ENCODE assay signal across 18 cellular contexts in the genomic region with DNA sequence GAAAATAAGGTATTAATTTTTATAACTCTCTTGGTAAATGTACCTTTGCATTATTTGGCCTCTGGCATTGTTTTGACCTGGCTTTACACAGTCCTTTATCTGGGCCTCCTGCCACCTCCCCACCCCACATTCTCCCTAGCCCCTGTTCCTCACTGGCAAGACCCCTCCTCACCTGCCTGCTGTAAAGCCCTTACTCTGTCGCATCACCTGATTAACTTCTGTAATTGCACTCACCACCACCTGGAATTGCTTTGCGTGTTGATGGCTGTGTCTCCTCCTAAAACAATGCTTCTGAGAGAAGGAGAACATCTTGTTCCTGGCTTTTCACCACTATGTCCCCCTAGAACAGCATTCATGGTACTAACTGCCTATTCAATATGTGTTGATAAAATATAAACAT. TPM values are rescaled to one million over a fixed set of nuclear protein-coding genes. Genes with fewer than 3 reads are reported as not detected.
DNase-seq lines count a peak whose midpoint lies in the region; ATAC-seq, FAIRE-seq and TF ChIP-seq lines count a peak whose summit lies in the region.
"Had no signal": no experiment of that assay in that cellular context is flagged by ENCODE, and none has a peak within 500 bp of the region (broad histone marks: within the 10 kb centered on the region; RNA-seq: fewer than 3 reads in every experiment).

No MANE protein-coding gene starts in this region.

- no peak overlapping the region for H2AFZ ChIP-seq in keratinocyte (ENCODE audit: control insufficient read depth, low read length)

- H3K36me3 Mint-ChIP-seq in MCF 10A (ENCODE audit: insufficient read depth, unreplicated experiment) (peaks cover 4% of the 10 kb centered on the region), WTC11 (peaks cover 8% of the 10 kb centered on the region)

- no peaks in the 10 kb centered on the region for H3K36me3 ChIP-seq in breast epithelium
- H3K36me3 ChIP-seq in keratinocyte (ENCODE audit: control insufficient read depth in 2 of 2, extremely low read depth in 1 of 2, insufficient read depth in 2 of 2, low read length in 2 of 2): no peaks in the 10 kb centered on the region
- no peaks in the 10 kb centered on the region for H3K36me3 ChIP-seq in subcutaneous abdominal adipose tissue (ENCODE audit: control insufficient read depth in 5 of 5, insufficient read depth in 5 of 5, low read length in 5 of 5)
- no peaks in the 10 kb centered on the region for H3K36me3 ChIP-seq in upper lobe of left lung

- H3K9me1 ChIP-seq in keratinocyte (ENCODE audit: control insufficient read depth, extremely low read depth, insufficient read depth, low read length): peaks cover 5% of the 10 kb centered on the region

- intact Hi-C loops in MCF 10A (cut with micrococcal nuclease): no loop called here
- intact Hi-C loops in breast epithelium (cut with DNase I; ENCODE audit: low total_unique reads): loop anchor here (5.0 kb wide), 1 partner anchor 736 kb away; no protein-coding TSS in a partner anchor
- intact Hi-C loops in dorsolateral prefrontal cortex (cut with DNase I): no loop called here

- no TSS peak for BruUV-seq in MCF 10A (replicated peaks; lab: Mats Ljungman, UMichigan)

- TF ChIP-seq CTCF in MCF 10A (IDR thresholded peaks at IDR 0.05; ENCODE audit: unreplicated experiment) (no peak), breast epithelium (IDR thresholded peaks at IDR 0.05) (no peak), WTC11 (IDR thresholded peaks at IDR 0.05) (no peak), keratinocyte (optimal IDR thresholded peaks at IDR 0.05 in 1 of 3, IDR thresholded peaks at IDR 0.05 in 1 of 3, conservative IDR thresholded peaks at IDR 0.05 in 1 of 3; ENCODE audit: extremely low read depth in 1 of 3, insufficient read depth in 2 of 3, low read length in 3 of 3) (no peak), upper lobe of left lung (IDR thresholded peaks at IDR 0.05) (no peak), dorsolateral prefrontal cortex (IDR thresholded peaks at IDR 0.05 in 54 of 56, conservative IDR thresholded peaks at IDR 0.05 in 2 of 56; ENCODE audit: low read depth in 1 of 56, partially characterized antibody in 56 of 56) (no peak)

- H3K4me3 ChIP-seq in breast epithelium (no peak overlapping the region), keratinocyte (ENCODE audit: control insufficient read depth in 2 of 3, extremely low read depth in 1 of 3, insufficient read depth in 2 of 3, low read depth in 1 of 3, low read length in 3 of 3) (no peak overlapping the region), subcutaneous abdominal adipose tissue (ENCODE audit: low read depth in 1 of 5, low read length in 5 of 5) (no peak overlapping the region), upper lobe of left lung (no peak overlapping the region), dorsolateral prefrontal cortex (no peak overlapping the region)

- peaks cover 5 to 14% of the 10 kb centered on the region in 2 donors for H3K9me3 ChIP-seq in breast epithelium
- peaks cover 3% of the 10 kb centered on the region for H3K9me3 ChIP-seq in keratinocyte (ENCODE audit: control insufficient read depth, low read depth, low read length)
- H3K9me3 ChIP-seq in subcutaneous abdominal adipose tissue (ENCODE audit: control insufficient read depth in 5 of 5, low read length in 5 of 5): peaks cover 0 to 10% (median 6%) of the 10 kb centered on the region in 5 donors
- peaks cover 0 to 8% (median 2%) of the 10 kb centered on the region in 4 donors for H3K9me3 ChIP-seq in upper lobe of left lung

- H3K9ac ChIP-seq in keratinocyte (ENCODE audit: control insufficient read depth, extremely low read depth, insufficient read depth, low read length) (no peak overlapping the region), subcutaneous abdominal adipose tissue (ENCODE audit: low read length in 5 of 5) (peak overlapping the region in 3 of 5 donors; percentile 15 to 45 (median 24))

- FAIRE-seq in keratinocyte (lab: Jason Lieb, UNC): no peak
- FAIRE-seq: GM19239 had no signal

- peaks cover 4% of the 10 kb centered on the region for H3K9me3 Mint-ChIP-seq in MCF 10A (ENCODE audit: unreplicated experiment)
- H3K9me3 Mint-ChIP-seq in WTC11: peaks cover 6% of the 10 kb centered on the region

- ATAC-seq in WTC11: peak; percentile 14; the same call in 1 of the 2 replicates
- no peak for ATAC-seq in upper lobe of left lung (ENCODE audit: low FRiP score in 2 of 2)

- no peaks in the 10 kb centered on the region for H3K4me1 ChIP-seq in breast epithelium
- H3K4me1 ChIP-seq in keratinocyte (ENCODE audit: control insufficient read depth, extremely low read depth, insufficient read depth, low read length): peaks cover 30% of the 10 kb centered on the region
- peaks cover 6 to 44% (median 42%) of the 10 kb centered on the region in 5 donors for H3K4me1 ChIP-seq in subcutaneous abdominal adipose tissue (ENCODE audit: control insufficient read depth in 5 of 5, insufficient read depth in 5 of 5, low read length in 5 of 5)
- H3K4me1 ChIP-seq in upper lobe of left lung: peaks cover 8 to 14% (median 11%) of the 10 kb centered on the region in 4 donors

- H4K20me1 ChIP-seq in keratinocyte (ENCODE audit: control insufficient read depth, extremely low read depth, insufficient read depth, low read length): peaks cover 4% of the 10 kb centered on the region

- H3K27me3 Mint-ChIP-seq in MCF 10A (ENCODE audit: insufficient read depth, unreplicated experiment) (no peaks in the 10 kb centered on the region), WTC11 (ENCODE audit: low read depth) (no peaks in the 10 kb centered on the region)

- no peak for TF ChIP-seq EP300 in upper lobe of left lung (IDR thresholded peaks at IDR 0.05)

- 97 to 100% methylated on average over 2 of the region's 2 CpGs for WGBS in upper lobe of left lung, 2 donors

- H3K4me1 Mint-ChIP-seq in MCF 10A (ENCODE audit: insufficient read depth, unreplicated experiment) (peaks cover 36% of the 10 kb centered on the region), WTC11 (peaks cover 56% of the 10 kb centered on the region)

- peak overlapping the region; percentile 12 for H3K27ac Mint-ChIP-seq in MCF 10A (ENCODE audit: low read depth, unreplicated experiment)
- peak overlapping the region; percentile 63; the same call in 1 of the 2 replicates for H3K27ac Mint-ChIP-seq in WTC11

- peak overlapping the region; percentile 10 for H3K4me2 ChIP-seq in keratinocyte (ENCODE audit: control insufficient read depth, extremely low read depth, insufficient read depth, low read depth, low read length)

- no peaks in the 10 kb centered on the region for H3K27me3 ChIP-seq in breast epithelium
- no peaks in the 10 kb centered on the region for H3K27me3 ChIP-seq in keratinocyte (ENCODE audit: control insufficient read depth, extremely low read depth, insufficient read depth, low read length)
- no peaks in the 10 kb centered on the region for H3K27me3 ChIP-seq in subcutaneous abdominal adipose tissue (ENCODE audit: control insufficient read depth in 5 of 5, insufficient read depth in 4 of 5, low read length in 5 of 5)
- H3K27me3 ChIP-seq in upper lobe of left lung: no peaks in the 10 kb centered on the region
- no peaks in the 10 kb centered on the region for H3K27me3 ChIP-seq in dorsolateral prefrontal cortex

- dilution Hi-C loops in keratinocyte (cut with MboI; ENCODE audit: extremely low pct_ligation_motif_present, low sequenced_read_pairs): no loop called here

- POLR2A ChIA-PET in MCF 10A (lab: Yijun Ruan, JAX) (interaction anchor here (0.8 to 1.9 kb wide), 2 partner anchors 9 to 14 kb away, joined by 3 to 5 read pairs; no protein-coding TSS in a partner anchor), WTC11 (lab: Charles Lee) (no interaction called here)

- CTCF ChIA-PET in MCF 10A (lab: Yijun Ruan, JAX): interaction anchor here (0.6 to 3.8 kb wide), 3 partner anchors 26 to 152 kb away, joined by 3 to 17 read pairs (median 9); no protein-coding TSS in a partner anchor
- CTCF ChIA-PET in WTC11 (lab: Charles Lee): interaction anchor here (1.4 to 1.8 kb wide), 2 partner anchors 20 to 26 kb away, joined by 3 to 5 read pairs; no protein-coding TSS in a partner anchor

- DNase-seq in MCF 10A (ENCODE audit: unreplicated experiment): no peak
- no peak for DNase-seq in breast epithelium (ENCODE audit: low spot score in 2 of 2)
- DNase-seq in WTC11 (ENCODE audit: low spot score): no peak
- DNase-seq in keratinocyte (ENCODE audit: low read depth, low spot score): no peak
- DNase-seq in upper lobe of left lung: no peak
- DNase-seq in dorsolateral prefrontal cortex: no peak
- no peak for DNase-seq in ecto neural progenitor cell (ENCODE audit: low spot score)
- DNase-seq: Caco-2, EL, H9, Karpas-422, MM.1S, NCI-H1105, NCI-H2029, NCI-H82 had no signal

- H3K79me2 ChIP-seq in keratinocyte (ENCODE audit: control insufficient read depth, insufficient read depth, low read length): peaks cover 98% of the 10 kb centered on the region

- H3K27ac ChIP-seq in breast epithelium: no peak overlapping the region
- no peak overlapping the region for H3K27ac ChIP-seq in keratinocyte (ENCODE audit: control insufficient read depth, insufficient read depth, low read length)
- no peak overlapping the region for H3K27ac ChIP-seq in subcutaneous abdominal adipose tissue (ENCODE audit: low read depth, low read length)
- H3K27ac ChIP-seq in upper lobe of left lung: no peak overlapping the region
- H3K27ac ChIP-seq in dorsolateral prefrontal cortex: peak overlapping the region in 14 of 59 donors; percentile 2 to 65 (median 21)

- H3K4me3 Mint-ChIP-seq in MCF 10A (ENCODE audit: unreplicated experiment) (no peak overlapping the region), WTC11 (no peak overlapping the region)
- H3K4me3 Mint-ChIP-seq: CD14-positive monocyte, H9 had no signal

- TF ChIP-seq POLR2A in breast epithelium (IDR thresholded peaks at IDR 0.05): no peak
- no peak for TF ChIP-seq POLR2A in upper lobe of left lung (IDR thresholded peaks at IDR 0.05)

TF ChIP-seq in WTC11, 78 proteins besides CTCF, POLR2A, EP300 and RAD21 (continues in another document):
- TF ChIP-seq MYBL2 (CRISPR knock-in tag; IDR thresholded peaks at IDR 0.05) (no peak), ZNF396 (CRISPR knock-in tag; IDR thresholded peaks at IDR 0.05; ENCODE audit: borderline replicate concordance) (no peak)

RNA-seq across cellular contexts. Expression of a gene that starts 24.8 kb away (rescaled TPM):
- total RNA-seq in MCF 10A (2022) (33.1 and 37.4 TPM in 2 replicates), breast epithelium (10 to 100 TPM; 61.6 to 83.2 (median 75.7) TPM), WTC11 (2021) (28.0 to 35.0 TPM (median 29.1 TPM) in 3 replicates), upper lobe of left lung (10 to 100 TPM; 13.6 to 31.6 (median 19.0) TPM), dorsolateral prefrontal cortex (10 to 100 TPM; 21.2 to 46.1 (median 28.8) TPM)
- polyA plus RNA-seq in keratinocyte: 25.3 to 40.9 TPM (median 37.8 TPM) in 3 replicates
- 94.9 TPM for polyA plus RNA-seq in keratinocyte (2011; ENCODE audit: low read depth)
- 27.6 and 39.1 TPM in 2 replicates for polyA plus RNA-seq in keratinocyte (2011; cell fraction: cytosol; rRNA removed)
- 40.1 and 44.8 TPM in 2 replicates for polyA plus RNA-seq in keratinocyte (2011; cell fraction: nucleus; rRNA removed)
- 28.5 and 30.4 TPM in 2 replicates for polyA plus RNA-seq in keratinocyte (2012; ENCODE audit: low replicate concordance)
- 11.9 to 25.8 TPM (median 19.3 TPM) in 3 replicates for polyA minus RNA-seq in keratinocyte
- 22.8 TPM for polyA minus RNA-seq in keratinocyte (2011; cell fraction: cytosol; rRNA and poly(A)+ RNA removed)
- 19.0 and 28.6 TPM in 2 replicates for polyA minus RNA-seq in keratinocyte (2011; cell fraction: nucleus; rRNA and poly(A)+ RNA removed)
